11 cellular contexts compared by ENCODE assay signal in genomic region chr7:94888542-94888941, GRCh38. TPM values are rescaled to one million over a fixed set of nuclear protein-coding genes. Genes with fewer than 3 reads are reported as not detected.
DNase-seq lines count a peak whose midpoint lies in the region; ATAC-seq lines count a peak whose summit lies in the region.
"Had no signal": no experiment of that assay in that cellular context is flagged by ENCODE, and none has a peak within 500 bp of the region (broad histone marks: within the 10 kb centered on the region; RNA-seq: fewer than 3 reads in every experiment).

No MANE protein-coding gene starts in this region.

- no peak overlapping the region for H3K27ac ChIP-seq in epithelial cell of prostate
- H3K27ac ChIP-seq: foreskin keratinocyte had no signal

- ATAC-seq in HG02981 (IDR thresholded peaks at IDR 0.05; ENCODE audit: unreplicated experiment) (no peak), GM21619 (IDR thresholded peaks at IDR 0.05; ENCODE audit: unreplicated experiment) (no peak)
- ATAC-seq: foreskin keratinocyte had no signal

- DNase-seq in ELF-1 (ENCODE audit: low read depth, low spot score) (peak; percentile 18), NCI-H2227 treated with DMSO at 0.1 percent for 48 hours (lab: John Stamatoyannopoulos, UW) (peak; percentile 20), epithelial cell of prostate (ENCODE audit: low read depth, low spot score) (peak; percentile 16), myocyte (ENCODE audit: low read depth) (peak; percentile 24), T-helper 1 cell (no peak), A172 (ENCODE audit: low spot score) (no peak)
- DNase-seq: activated naive CD4-positive, alpha-beta T cell treated with anti-CD3 and anti-CD28 coated beads, Interleukin-2, amount 50 U/mL, for 16 hours; NCI-H1694 had no signal

RNA-seq across cellular contexts. Expression of gene PPP1R9A, which starts 18.9 kb away (rescaled TPM):
- 8.5 and 10.1 TPM in 2 replicates for total RNA-seq in myocyte
- polyA plus RNA-seq in myocyte (2012) = 1.7 TPM
- 6.9 and 9.7 TPM in 2 replicates for total RNA-seq in A172 (2014; rRNA removed; shearing (Covaris generic))
- total RNA-seq: foreskin keratinocyte had no signal

Comparison
In these comparisons a context has a peak if more than half of its experiments do, and no peak if none do; other contexts are left out.
1. DNase-seq: peak in ELF-1 (single experiment), NCI-H2227 treated with DMSO at 0.1 percent for 48 hours (single experiment), epithelial cell of prostate (single experiment) and myocyte (single experiment); none in T-helper 1 cell (0 of 5) and A172 (single experiment).